9 cellular contexts compared by ENCODE assay signal in the genomic region with DNA sequence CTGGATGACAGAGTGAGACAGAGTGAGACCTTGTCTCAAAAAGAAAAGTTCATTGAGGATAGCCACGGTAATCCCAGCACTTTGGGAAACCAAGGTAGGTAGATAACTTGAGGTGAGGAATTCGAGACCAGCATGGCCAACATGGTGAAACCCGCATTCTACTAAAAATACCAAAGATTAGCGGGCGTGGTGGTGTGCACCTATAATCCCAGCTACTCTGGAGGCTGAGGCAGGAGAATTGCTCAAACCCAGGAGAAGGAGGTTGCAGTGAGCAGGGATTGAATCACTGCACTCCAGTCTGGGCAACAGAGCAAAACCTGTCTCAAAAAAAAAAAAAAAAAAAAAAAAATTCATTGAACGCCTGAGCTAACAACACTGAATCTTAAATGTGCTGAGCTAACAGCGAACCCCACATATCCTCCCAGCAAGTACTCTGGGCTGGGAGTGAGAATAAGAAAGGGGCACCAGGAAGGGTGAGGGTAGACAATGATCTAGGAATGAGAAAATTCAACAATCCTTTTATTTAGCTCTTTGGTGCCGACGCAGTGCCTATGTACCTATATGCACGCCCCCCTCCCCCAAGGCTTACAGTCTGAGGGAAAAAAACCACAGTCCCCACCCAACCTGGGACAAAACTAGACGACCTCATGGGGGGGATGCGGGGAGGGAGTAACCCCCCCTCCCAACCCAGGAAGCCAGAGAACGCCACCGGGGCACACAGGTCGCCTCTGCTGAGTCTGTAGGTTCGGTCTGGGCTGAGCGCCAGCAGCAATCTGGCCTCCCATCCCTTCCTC. TPM values are rescaled to one million over a fixed set of nuclear protein-coding genes. Genes with fewer than 3 reads are reported as not detected.
A peak's percentile ranks its signal among the peaks of the same experiment; 100 is the strongest.
DNase-seq lines count a peak whose midpoint lies in the region; ATAC-seq and TF ChIP-seq lines count a peak whose summit lies in the region.
"Had no signal": no experiment of that assay in that cellular context is flagged by ENCODE, and none has a peak within 500 bp of the region (broad histone marks: within the 10 kb centered on the region; RNA-seq: fewer than 3 reads in every experiment).

No MANE protein-coding gene starts in this region.

- POLR2A ChIA-PET in RWPE1 (lab: Yijun Ruan, JAX; ENCODE audit: low non-redundant PET): interaction anchor here (0.7 to 1.1 kb wide), 4 partner anchors 14 to 142 kb away, joined by 3 to 8 read pairs (median 4); no protein-coding TSS in a partner anchor

- TF ChIP-seq CTCF in RWPE1 (conservative IDR thresholded peaks at IDR 0.05; ENCODE audit: low read depth): no peak
- no peak for TF ChIP-seq CTCF in esophagus squamous epithelium (IDR thresholded peaks at IDR 0.05)
- TF ChIP-seq CTCF in gastrocnemius medialis (IDR thresholded peaks at IDR 0.05 in 4 of 5, conservative IDR thresholded peaks at IDR 0.05 in 1 of 5): no peak

- intact Hi-C loops in esophagus squamous epithelium (cut with DNase I): loop anchor here (5.0 kb wide), 1 partner anchor 141 kb away; no protein-coding TSS in a partner anchor
- intact Hi-C loops in gastrocnemius medialis (cut with DNase I; ENCODE audit: low total_unique reads): loop anchor here (1.0 to 5.0 kb wide), 4 partner anchors 27 to 141 kb away; no protein-coding TSS in a partner anchor

- DNase-seq in RWPE1 (ENCODE audit: low spot score) (no peak), esophagus squamous epithelium (lab: John Stamatoyannopoulos, UW) (no peak), gastrocnemius medialis (no peak), SHP77 treated with DMSO at 0.1 percent for 48 hours (lab: John Stamatoyannopoulos, UW) (no peak), KG1 (lab: John Stamatoyannopoulos, UW) (no peak), G401 (ENCODE audit: low spot score) (no peak)

- peak overlapping the region; percentile 35 to 82 (median 56) for H3K4me3 ChIP-seq in esophagus squamous epithelium
- peak overlapping the region; percentile 59 to 84 (median 67) for H3K4me3 ChIP-seq in gastrocnemius medialis

- H3K27me3 ChIP-seq in esophagus squamous epithelium (peaks cover 0 to 54% (median 2%) of the 10 kb centered on the region in 4 donors), gastrocnemius medialis (no peaks in the 10 kb centered on the region)

- in situ Hi-C loops in gastrocnemius medialis (cut with MboI; ENCODE audit: low sequenced_read_pairs in 4 of 4): no loop called here
- in situ Hi-C loops in G401 (cut with HindIII; ENCODE audit: low sequenced_read_pairs): no loop called here

- 37 to 40% methylated on average over 13 to 17 of the region's 17 CpGs for whole genome bisulfite sequencing in esophagus squamous epithelium, 2 donors

- H3K9me3 ChIP-seq in esophagus squamous epithelium: no peaks in the 10 kb centered on the region
- H3K9me3 ChIP-seq in gastrocnemius medialis: no peaks in the 10 kb centered on the region

- no peaks in the 10 kb centered on the region for H3K36me3 ChIP-seq in esophagus squamous epithelium
- no peaks in the 10 kb centered on the region for H3K36me3 ChIP-seq in gastrocnemius medialis

- peaks cover 6 to 17% (median 10%) of the 10 kb centered on the region in 3 donors for H3K4me1 ChIP-seq in esophagus squamous epithelium
- peaks cover 46 to 55% of the 10 kb centered on the region in 2 donors for H3K4me1 ChIP-seq in gastrocnemius medialis

- H3K27ac ChIP-seq in RWPE1 (peak overlapping the region; percentile 57), esophagus squamous epithelium (peak overlapping the region in 2 of 4 donors; percentile 34 to 79), gastrocnemius medialis (peak overlapping the region; percentile 89 to 98 (median 96))

- TF ChIP-seq POLR2A in esophagus squamous epithelium (IDR thresholded peaks at IDR 0.05) (no peak), gastrocnemius medialis (IDR thresholded peaks at IDR 0.05) (no peak)

- ATAC-seq in GM19035 (IDR thresholded peaks at IDR 0.05; ENCODE audit: unreplicated experiment) (peak; percentile 22), gastrocnemius medialis (peak in 1 of 2 donors; percentile 0), HG03378 (IDR thresholded peaks at IDR 0.05; ENCODE audit: unreplicated experiment) (no peak)

- CTCF ChIA-PET in RWPE1 (lab: Yijun Ruan, JAX): interaction anchor here (0.6 to 3.6 kb wide), 25 partner anchors 12 to 577 kb away, joined by 3 to 47 read pairs (median 4); no protein-coding TSS in a partner anchor

RNA-seq across cellular contexts. Expression of gene CACNA1S, which starts 1.4 kb away (rescaled TPM):
- total RNA-seq in esophagus squamous epithelium: not detected
- 10 to 100 TPM; 74.3 to 93.5 (median 81.2) TPM for total RNA-seq in gastrocnemius medialis
- total RNA-seq in G401 (2014; rRNA removed; shearing (Covaris generic)): 0.06 TPM in 1 of 2 replicates, not detected in the other
- total RNA-seq: endothelial cell of umbilical vein had no signal

RNA-seq across cellular contexts. Expression of gene ASCL5, which starts 13.3 kb away (rescaled TPM):
- total RNA-seq in esophagus squamous epithelium: not detected
- not detected for total RNA-seq in gastrocnemius medialis
- 0.20 and 0.62 TPM in 2 replicates for total RNA-seq in G401 (2014; rRNA removed; shearing (Covaris generic))
- total RNA-seq: endothelial cell of umbilical vein had no signal

RNA-seq across cellular contexts. Expression of gene TMEM9, which starts 40.6 kb away (rescaled TPM):
- total RNA-seq in esophagus squamous epithelium (10 to 100 TPM; 17.7 to 62.3 (median 30.3) TPM), gastrocnemius medialis (10 to 100 TPM; 11.9 to 38.8 (median 13.0) TPM)
- 541 and 629 TPM in 2 replicates for total RNA-seq in G401 (2014; rRNA removed; shearing (Covaris generic))

Comparison
In these comparisons a context has a peak if more than half of its experiments do, and no peak if none do; other contexts are left out.
1. RNA of gene CACNA1S, which starts 1.4 kb away (total RNA-seq): 74.3 to 93.5 TPM in gastrocnemius medialis; not detected in esophagus squamous epithelium and 0.06 TPM in G401; every median in the first group is over 10 times any median in the second.